ENCODE assay signal across 8 cellular contexts in genomic region chr1:32241011-32241763, GRCh38. TPM values are rescaled to one million over a fixed set of nuclear protein-coding genes. Genes with fewer than 3 reads are reported as not detected.
DNase-seq lines count a peak whose midpoint lies in the region; ATAC-seq lines count a peak whose summit lies in the region.

No MANE protein-coding gene starts in this region.

- ATAC-seq in HG03039 (IDR thresholded peaks at IDR 0.05; ENCODE audit: unreplicated experiment): peak; percentile 36
- ATAC-seq in left lobe of liver: peak; percentile 54
- no peak for ATAC-seq in HG03520 (IDR thresholded peaks at IDR 0.05; ENCODE audit: unreplicated experiment)

- DNase-seq in GM03348 (ENCODE audit: low spot score) (peak; percentile 78), SK-N-DZ (ENCODE audit: low spot score) (peak; percentile 40), left lobe of liver (ENCODE audit: low spot score) (no peak), cerebellar cortex (ENCODE audit: low spot score) (no peak)
- peak; percentile 34 for DNase-seq in stimulated activated CD4-positive, alpha-beta T cell treated with anti-CD3 and anti-CD28 coated beads, Interleukin-4, amount 100 ng/mL, for 24 hours

- peak overlapping the region; percentile 70 for H3K27ac ChIP-seq in cingulate gyrus (ENCODE audit: low read depth, low read length)

RNA-seq across cellular contexts. Expression of gene FAM167B, which starts 5.8 kb away (rescaled TPM):
- 0.70 TPM in 1 of 2 replicates, not detected in the other for polyA plus RNA-seq in SK-N-DZ (2014; cell fraction: cytosol; rRNA removed)
- 0.18 TPM in 1 of 2 replicates, not detected in the other for polyA plus RNA-seq in SK-N-DZ (2014; cell fraction: nucleus; rRNA removed)
- total RNA-seq in left lobe of liver: 4.2 TPM

RNA-seq across cellular contexts. Expression of gene LCK, which starts 9.9 kb away (rescaled TPM):
- polyA plus RNA-seq in SK-N-DZ (2014; cell fraction: cytosol; rRNA removed): 0.61 TPM in 1 of 2 replicates, not detected in the other
- polyA plus RNA-seq in SK-N-DZ (2014; cell fraction: nucleus; rRNA removed): 0.99 and 1.2 TPM in 2 replicates
- 1.2 TPM for total RNA-seq in left lobe of liver

RNA-seq across cellular contexts. Expression of gene EIF3I, which starts 19.0 kb away (rescaled TPM):
- polyA plus RNA-seq in SK-N-DZ (2014; cell fraction: cytosol; rRNA removed): 277 and 292 TPM in 2 replicates
- 42.4 and 53.0 TPM in 2 replicates for polyA plus RNA-seq in SK-N-DZ (2014; cell fraction: nucleus; rRNA removed)
- 69.2 TPM for total RNA-seq in left lobe of liver

RNA-seq across cellular contexts. Expression of gene TMEM234, which starts 19.0 kb away (rescaled TPM):
- 1.9 and 4.3 TPM in 2 replicates for polyA plus RNA-seq in SK-N-DZ (2014; cell fraction: cytosol; rRNA removed)
- polyA plus RNA-seq in SK-N-DZ (2014; cell fraction: nucleus; rRNA removed): 12.7 and 14.0 TPM in 2 replicates
- 4.8 TPM for total RNA-seq in left lobe of liver

RNA-seq across cellular contexts. Expression of gene DCDC2B, which starts 32.3 kb away (rescaled TPM):
- polyA plus RNA-seq in SK-N-DZ (2014; cell fraction: cytosol; rRNA removed): not detected in 2 replicates
- 0.71 TPM in 1 of 2 replicates, not detected in the other for polyA plus RNA-seq in SK-N-DZ (2014; cell fraction: nucleus; rRNA removed)
- not detected for total RNA-seq in left lobe of liver

Comparison
In these comparisons a context has a peak if more than half of its experiments do, and no peak if none do; other contexts are left out.
1. DNase-seq: peak in GM03348 (single experiment), SK-N-DZ (single experiment) and stimulated activated CD4-positive, alpha-beta T cell treated with anti-CD3 and anti-CD28 coated beads, Interleukin-4, amount 100 ng/mL, for 24 hours (single experiment); none in left lobe of liver (single experiment) and cerebellar cortex (single experiment).